Comparison of ENCODE assay signal across 1 cellular context in genomic region chr11:58606930-58607714, GRCh38.
TF ChIP-seq lines count a peak whose summit lies in the region.

No MANE protein-coding gene starts in this region.

TF ChIP-seq in GM23338, 12 proteins besides CTCF, POLR2A, EP300 and RAD21 (continued from another document):
- no peak for TF ChIP-seq REST (IDR thresholded peaks at IDR 0.05; ENCODE audit: unreplicated experiment)
- TF ChIP-seq CREB1 (CRISPR knock-in tag; IDR thresholded peaks at IDR 0.05; ENCODE audit: low read depth): no peak
- no peak for TF ChIP-seq POLR2AphosphoS5 (IDR thresholded peaks at IDR 0.05; ENCODE audit: low read depth)
- TF ChIP-seq ZNF331 (CRISPR knock-in tag; IDR thresholded peaks at IDR 0.05; ENCODE audit: low read depth): no peak
- no peak for TF ChIP-seq NANOG (IDR thresholded peaks at IDR 0.05; ENCODE audit: borderline replicate concordance)
- no peak for TF ChIP-seq ETS1 (IDR thresholded peaks at IDR 0.05)
- TF ChIP-seq ZNF462 (CRISPR knock-in tag; IDR thresholded peaks at IDR 0.05): no peak
- TF ChIP-seq JUNB (IDR thresholded peaks at IDR 0.05; ENCODE audit: unreplicated experiment): no peak
- no peak for TF ChIP-seq EZH2phosphoT487 (IDR thresholded peaks at IDR 0.05; ENCODE audit: unreplicated experiment)
- TF ChIP-seq STAT1 (IDR thresholded peaks at IDR 0.05; ENCODE audit: unreplicated experiment): no peak
- no peak for TF ChIP-seq ZNF114 (CRISPR knock-in tag; IDR thresholded peaks at IDR 0.05)
